Comparison of ENCODE assay signal across 18 cellular contexts in the genomic region with DNA sequence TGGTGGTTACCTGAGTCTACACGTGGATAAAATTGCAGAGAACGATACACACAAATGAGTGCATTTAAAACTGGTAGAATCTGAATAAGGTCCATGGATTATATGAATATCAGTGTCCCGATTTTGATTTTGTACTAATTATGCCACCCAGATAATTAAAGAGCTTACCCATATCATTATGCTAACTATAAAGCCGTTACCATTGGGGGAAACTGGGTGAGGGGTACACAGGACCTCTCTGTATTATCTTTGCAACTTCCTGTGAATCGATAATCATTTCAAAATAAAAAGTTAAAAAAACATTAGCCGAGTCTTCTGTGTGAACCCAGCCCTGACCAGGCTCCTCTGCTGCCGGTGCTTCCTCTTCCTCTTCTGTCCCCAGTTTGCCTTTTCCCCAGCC.
"Had no signal": no experiment of that assay in that cellular context is flagged by ENCODE, and none has a peak within 500 bp of the region (broad histone marks: within the 10 kb centered on the region; RNA-seq: fewer than 3 reads in every experiment).

No MANE protein-coding gene starts in this region.

- H3K36me3 ChIP-seq: esophagus squamous epithelium, gastroesophageal sphincter, pancreas, upper lobe of left lung, vagina had no signal

- H3K9me3 ChIP-seq: esophagus squamous epithelium, gastroesophageal sphincter, mucosa of descending colon, pancreas, upper lobe of left lung, vagina had no signal

- H3K27ac ChIP-seq: esophagus squamous epithelium, gastroesophageal sphincter, pancreas, upper lobe of left lung, vagina had no signal

- ATAC-seq: effector memory CD8-positive, alpha-beta T cell; gastroesophageal sphincter; left lobe of liver; mucosa of descending colon; naive thymus-derived CD8-positive, alpha-beta T cell; pancreas; right cardiac atrium had no signal

- H3K27me3 Mint-ChIP-seq: progenitor cell of endocrine pancreas had no signal

- H3K4me1 Mint-ChIP-seq: naive thymus-derived CD8-positive, alpha-beta T cell had no signal

- DNase-seq: effector memory CD8-positive, alpha-beta T cell; esophagus squamous epithelium; foreskin fibroblast; glutamatergic neuron; islet precursor cell; mucosa of descending colon; naive thymus-derived CD8-positive, alpha-beta T cell; occipital lobe; pancreas; right cardiac atrium; stimulated activated CD4-positive, alpha-beta T cell treated with anti-CD3 and anti-CD28 coated beads, Interleukin-2, amount 100 ng/mL, for 48 hours; stimulated activated naive CD4-positive, alpha-beta T cell treated with Interleukin-2 at 50 U/mL for 16 hours; upper lobe of left lung had no signal

- H3K9me3 Mint-ChIP-seq: effector memory CD8-positive, alpha-beta T cell had no signal

- H3K4me1 ChIP-seq: esophagus squamous epithelium, pancreas, upper lobe of left lung, vagina had no signal

- H3K36me3 Mint-ChIP-seq: naive thymus-derived CD8-positive, alpha-beta T cell had no signal

- H3K27ac Mint-ChIP-seq: effector memory CD8-positive, alpha-beta T cell; naive thymus-derived CD8-positive, alpha-beta T cell; progenitor cell of endocrine pancreas had no signal

- H3K27me3 ChIP-seq: pancreas, upper lobe of left lung, vagina had no signal

- FAIRE-seq: pancreas had no signal

- H3K4me3 ChIP-seq: esophagus squamous epithelium, gastroesophageal sphincter, mucosa of descending colon, pancreas, smooth muscle cell, upper lobe of left lung, vagina had no signal

- H3K4me3 Mint-ChIP-seq: effector memory CD8-positive, alpha-beta T cell; naive thymus-derived CD8-positive, alpha-beta T cell had no signal
